Comparison of ENCODE assay signal across 15 cellular contexts in genomic region chr1:91781916-91782622, GRCh38.
DNase-seq lines count a peak whose midpoint lies in the region; ATAC-seq, FAIRE-seq and TF ChIP-seq lines count a peak whose summit lies in the region.
"Had no signal": no experiment of that assay in that cellular context is flagged by ENCODE, and none has a peak within 500 bp of the region (broad histone marks: within the 10 kb centered on the region; RNA-seq: fewer than 3 reads in every experiment).

No MANE protein-coding gene starts in this region.

- no TSS peak for BruUV-seq in endothelial cell of umbilical vein (replicated peaks; lab: Mats Ljungman, UMichigan)

- H3K9ac ChIP-seq in endothelial cell of umbilical vein (replicated peaks; ENCODE audit: extremely low read depth, insufficient read depth, low read length), result no peak overlapping the region

- H3K9me3 ChIP-seq in right cardiac atrium (ENCODE audit: control insufficient read depth, low read length) (no peaks in the 10 kb centered on the region), endothelial cell of umbilical vein (replicated peaks; ENCODE audit: control insufficient read depth, insufficient read depth, low read length) (no peaks in the 10 kb centered on the region), vagina (no peaks in the 10 kb centered on the region)
- H3K9me3 ChIP-seq: HAP-1 had no signal

- DNase-seq in right cardiac atrium (no peak), Right ventricle myocardium superior (no peak), endothelial cell of umbilical vein (ENCODE audit: low read depth, low spot score) (no peak), osteocyte (ENCODE audit: extremely low spot score, unreplicated experiment) (no peak), vagina (ENCODE audit: extremely low spot score in 2 of 2) (peak in 1 of 2 donors; percentile 77), RKO (ENCODE audit: low spot score) (no peak), AG20443 (ENCODE audit: low spot score) (no peak), WTC11 (ENCODE audit: low spot score) (no peak)
- DNase-seq: effector CD8-positive, alpha-beta T cell; foreskin melanocyte; GDM1; NCI-H1092 treated with DMSO at 0.1 percent for 48 hours; NCI-H345 had no signal

- ATAC-seq in right cardiac atrium (no peak), Right ventricle myocardium superior (ENCODE audit: poor library complexity) (no peak), WTC11 (no peak)

- H3K27me3 Mint-ChIP-seq in osteocyte (ENCODE audit: unreplicated experiment) (no peaks in the 10 kb centered on the region), WTC11 (ENCODE audit: low read depth) (no peaks in the 10 kb centered on the region; the same call in 1 of the 2 replicates)

- CTCF ChIA-PET in endothelial cell of umbilical vein (lab: Charles Lee), result interaction anchor here (0.7 to 1.6 kb wide), 7 partner anchors 9 to 227 kb away, joined by 3 to 7 read pairs (median 5); no protein-coding TSS in a partner anchor
- CTCF ChIA-PET in WTC11 (lab: Charles Lee), result no interaction called here

- H3K27ac Mint-ChIP-seq in osteocyte (ENCODE audit: unreplicated experiment) (peak overlapping the region; percentile 94), WTC11 (no peak overlapping the region)
- H3K27ac Mint-ChIP-seq: progenitor cell of endocrine pancreas had no signal

- peaks cover 18% of the 10 kb centered on the region for H3K4me1 ChIP-seq in right cardiac atrium (ENCODE audit: control insufficient read depth, insufficient read depth, low read length)
- peaks cover 40% of the 10 kb centered on the region for H3K4me1 ChIP-seq in endothelial cell of umbilical vein (ENCODE audit: control insufficient read depth, extremely low read depth, insufficient read depth, low read length)
- peaks cover 90% of the 10 kb centered on the region for H3K4me1 ChIP-seq in vagina

- POLR2A ChIA-PET in endothelial cell of umbilical vein (lab: Charles Lee) (interaction anchor here (0.7 kb wide), 1 partner anchor 30 kb away, joined by 3 read pairs; no protein-coding TSS in a partner anchor), WTC11 (lab: Charles Lee) (no interaction called here)

- dilution Hi-C loops in endothelial cell of umbilical vein (cut with MboI; ENCODE audit: extremely low pct_ligation_motif_present, low sequenced_read_pairs), result no loop called here

- H3K36me3 ChIP-seq in endothelial cell of umbilical vein (ENCODE audit: control insufficient read depth in 2 of 2, extremely low read depth in 1 of 2, insufficient read depth in 2 of 2, low read length in 2 of 2) (no peaks in the 10 kb centered on the region), vagina (no peaks in the 10 kb centered on the region)
- H3K36me3 ChIP-seq: HAP-1 had no signal

- peak overlapping the region; percentile 37 for H3K4me2 ChIP-seq in endothelial cell of umbilical vein (ENCODE audit: insufficient read depth, low read length)

- no peaks in the 10 kb centered on the region for H3K27me3 ChIP-seq in right cardiac atrium (ENCODE audit: control insufficient read depth, insufficient read depth)
- H3K27me3 ChIP-seq in endothelial cell of umbilical vein (ENCODE audit: control insufficient read depth in 2 of 2, insufficient read depth in 2 of 2, low read length in 2 of 2), result no peaks in the 10 kb centered on the region
- H3K27me3 ChIP-seq in vagina, result no peaks in the 10 kb centered on the region

- H3K36me3 Mint-ChIP-seq in osteocyte (ENCODE audit: unreplicated experiment), result peaks cover 15% of the 10 kb centered on the region
- H3K36me3 Mint-ChIP-seq in WTC11, result no peaks in the 10 kb centered on the region

- H2AFZ ChIP-seq in endothelial cell of umbilical vein (ENCODE audit: low read depth, low read length), result no peak overlapping the region

- H3K4me3 ChIP-seq in right cardiac atrium (ENCODE audit: low read length) (no peak overlapping the region), endothelial cell of umbilical vein (replicated peaks in 1 of 3; ENCODE audit: insufficient read depth in 1 of 3, low read depth in 1 of 3, low read length in 3 of 3) (no peak overlapping the region), vagina (no peak overlapping the region)
- H3K4me3 ChIP-seq: HAP-1 had no signal

- no peaks in the 10 kb centered on the region for H3K9me3 Mint-ChIP-seq in osteocyte (ENCODE audit: unreplicated experiment)
- H3K9me3 Mint-ChIP-seq in WTC11, result no peaks in the 10 kb centered on the region

- H4K20me1 ChIP-seq in endothelial cell of umbilical vein (replicated peaks; ENCODE audit: control insufficient read depth, extremely low read depth, insufficient read depth, low read length), result no peaks in the 10 kb centered on the region

- H3K4me3 Mint-ChIP-seq in osteocyte (ENCODE audit: unreplicated experiment) (no peak overlapping the region), WTC11 (no peak overlapping the region)

- no peaks in the 10 kb centered on the region for H3K9me1 ChIP-seq in endothelial cell of umbilical vein (replicated peaks; ENCODE audit: control insufficient read depth, extremely low read depth, insufficient read depth, low read length)

- H3K27ac ChIP-seq in right cardiac atrium (ENCODE audit: low read length) (peak overlapping the region; percentile 51), endothelial cell of umbilical vein (ENCODE audit: insufficient read depth, low read depth, low read length) (peak overlapping the region; percentile 54), vagina (peak overlapping the region; percentile 86)

- WGBS in right cardiac atrium, result 70% methylated on average over 10 of the region's 10 CpGs

- no peaks in the 10 kb centered on the region for H3K79me2 ChIP-seq in endothelial cell of umbilical vein (ENCODE audit: control insufficient read depth, insufficient read depth, low read length)

- TF ChIP-seq CTCF in endothelial cell of umbilical vein (IDR thresholded peaks at IDR 0.05; ENCODE audit: extremely low read depth in 1 of 2, insufficient read depth in 1 of 2, low read depth in 1 of 2, low read length in 2 of 2), result no peak
- no peak for TF ChIP-seq CTCF in osteocyte (IDR thresholded peaks at IDR 0.05)
- TF ChIP-seq CTCF in vagina (IDR thresholded peaks at IDR 0.05), result no peak
- TF ChIP-seq CTCF in WTC11 (IDR thresholded peaks at IDR 0.05), result no peak

- peaks cover 48% of the 10 kb centered on the region for H3K4me1 Mint-ChIP-seq in osteocyte (ENCODE audit: unreplicated experiment)
- peaks cover 44% of the 10 kb centered on the region for H3K4me1 Mint-ChIP-seq in WTC11

- no peak for FAIRE-seq in endothelial cell of umbilical vein (lab: Jason Lieb, UNC)

- TF ChIP-seq POLR2A in endothelial cell of umbilical vein (IDR thresholded peaks at IDR 0.05; ENCODE audit: low read depth, low read length), result no peak
- no peak for TF ChIP-seq POLR2A in vagina (IDR thresholded peaks at IDR 0.05)

- intact Hi-C loops in right cardiac atrium (cut with DNase I), result no loop called here
- intact Hi-C loops in Right ventricle myocardium superior (cut with DNase I), result no loop called here
- intact Hi-C loops in endothelial cell of umbilical vein (cut with micrococcal nuclease), result loop anchor here (1.0 kb wide), 2 partner anchors 48 to 103 kb away; no protein-coding TSS in a partner anchor
- intact Hi-C loops in vagina (cut with DNase I), result no loop called here

TF ChIP-seq in endothelial cell of umbilical vein, 7 proteins besides CTCF, POLR2A, EP300 and RAD21:
- TF ChIP-seq JUN (IDR thresholded peaks at IDR 0.05; ENCODE audit: borderline replicate concordance, insufficient read depth, insufficient read length, low read depth) (no peak), POLR2AphosphoS5 (IDR thresholded peaks at IDR 0.05; ENCODE audit: insufficient read depth, low read depth, low read length) (no peak), EZH2 (IDR thresholded peaks at IDR 0.05; ENCODE audit: borderline replicate concordance, low read depth, low read length, severe bottlenecking) (no peak)

TF ChIP-seq in WTC11, 78 proteins besides CTCF, POLR2A, EP300 and RAD21 (continues in another document):
- TF ChIP-seq ARID4B (CRISPR knock-in tag; IDR thresholded peaks at IDR 0.05; ENCODE audit: borderline replicate concordance), result no peak
- TF ChIP-seq ZBTB43 (CRISPR knock-in tag; IDR thresholded peaks at IDR 0.05), result no peak
- no peak for TF ChIP-seq GTF2I (CRISPR knock-in tag; conservative IDR thresholded peaks at IDR 0.05)
- no peak for TF ChIP-seq ZNF263 (CRISPR knock-in tag; IDR thresholded peaks at IDR 0.05; ENCODE audit: low read depth)
